ENCODE assay signal across 9 cellular contexts in genomic region chr6:149082320-149082719, GRCh38.
A peak's percentile ranks its signal among the peaks of the same experiment; 100 is the strongest.
DNase-seq lines count a peak whose midpoint lies in the region; ATAC-seq and TF ChIP-seq lines count a peak whose summit lies in the region.
"Had no signal": no experiment of that assay in that cellular context is flagged by ENCODE, and none has a peak within 500 bp of the region (broad histone marks: within the 10 kb centered on the region; RNA-seq: fewer than 3 reads in every experiment).

No MANE protein-coding gene starts in this region.

- H3K4me3 ChIP-seq in CD4-positive, alpha-beta memory T cell (ENCODE audit: low read length in 2 of 2) = no peak overlapping the region
- H3K4me3 ChIP-seq in Karpas-422 (ENCODE audit: low read length) (no peak overlapping the region), Peyer's patch (no peak overlapping the region), fibroblast of mammary gland (ENCODE audit: control insufficient read depth, low read depth, low read length) (no peak overlapping the region)

- H3K9me2 ChIP-seq in Karpas-422 (replicated peaks; ENCODE audit: insufficient read depth, low read length) = no peaks in the 10 kb centered on the region

- no peaks in the 10 kb centered on the region for H3K36me3 ChIP-seq in CD4-positive, alpha-beta memory T cell (ENCODE audit: insufficient read depth, low read length)
- H3K36me3 ChIP-seq in Karpas-422 (ENCODE audit: insufficient read depth, low read length) (no peaks in the 10 kb centered on the region), Peyer's patch (no peaks in the 10 kb centered on the region)

- DNase-seq in CD4-positive, alpha-beta memory T cell = peak; percentile 76 to 86 (median 77)
- DNase-seq in Karpas-422 (peak; percentile 85), Peyer's patch (peak; percentile 65 to 95 (median 87)), fibroblast of mammary gland (ENCODE audit: low read depth) (peak; percentile 80), neural crest cell (ENCODE audit: low read depth, low spot score) (peak; percentile 80), superior temporal gyrus (ENCODE audit: extremely low spot score) (peak; percentile 86)
- peak; percentile 89 to 90 for DNase-seq in activated T-cell treated with anti-CD3 and anti-CD28 coated beads, Interleukin-2, amount 50 U/mL, for 48 hours

- no peak overlapping the region for H3K27ac ChIP-seq in CD4-positive, alpha-beta memory T cell (ENCODE audit: low read depth, low read length)
- H3K27ac ChIP-seq in Karpas-422 (ENCODE audit: low read length) (no peak overlapping the region), Peyer's patch (no peak overlapping the region)

- intact Hi-C loops in CD4-positive, alpha-beta memory T cell (cut with micrococcal nuclease) = loop anchor here (1.0 to 5.0 kb wide), 8 partner anchors 53 to 435 kb away; partner anchors contain the start of gene UST

- H4K20me1 ChIP-seq in Karpas-422 (ENCODE audit: insufficient read depth, low read depth, low read length) = no peaks in the 10 kb centered on the region

- no peaks in the 10 kb centered on the region for H3K27me3 ChIP-seq in CD4-positive, alpha-beta memory T cell (ENCODE audit: insufficient read depth, low read length)
- H3K27me3 ChIP-seq in Karpas-422 (ENCODE audit: low read length) (no peaks in the 10 kb centered on the region), Peyer's patch (no peaks in the 10 kb centered on the region)

- H2AFZ ChIP-seq in Karpas-422 (ENCODE audit: low read length) = no peak overlapping the region

- POLR2A ChIA-PET in CD4-positive, alpha-beta memory T cell (lab: Charles Lee; ENCODE audit: partially characterized antibody) = interaction anchor here (0.6 to 1.2 kb wide), 10 partner anchors 26 to 669 kb away, joined by 3 to 13 read pairs (median 3); no protein-coding TSS in a partner anchor

- CTCF ChIA-PET in CD4-positive, alpha-beta memory T cell (lab: Charles Lee; ENCODE audit: partially characterized antibody) = interaction anchor here (0.5 to 2.0 kb wide), 35 partner anchors 9 to 434 kb away, joined by 3 to 74 read pairs (median 3); no protein-coding TSS in a partner anchor

- no peaks in the 10 kb centered on the region for H3K79me2 ChIP-seq in Karpas-422 (ENCODE audit: low read length)

- H3K4me2 ChIP-seq in Karpas-422 (ENCODE audit: low read depth, low read length, poor library complexity, severe bottlenecking) = no peak overlapping the region

- TF ChIP-seq CTCF in Peyer's patch (IDR thresholded peaks at IDR 0.05) = peak; percentile 52 to 81 (median 81)
- TF ChIP-seq CTCF in fibroblast of mammary gland (conservative IDR thresholded peaks at IDR 0.05; ENCODE audit: control insufficient read depth, insufficient read depth, low read depth, low read length) = peak; percentile 83
- peak; percentile 92 for TF ChIP-seq CTCF in neural crest cell (conservative IDR thresholded peaks at IDR 0.05)

- peaks cover 5 to 6% of the 10 kb centered on the region in 2 donors for H3K36me3 Mint-ChIP-seq in CD4-positive, alpha-beta memory T cell
- no peaks in the 10 kb centered on the region for H3K36me3 Mint-ChIP-seq in neural crest cell (ENCODE audit: low read depth)

- peak; percentile 73 for ATAC-seq in GM21367 (IDR thresholded peaks at IDR 0.05; ENCODE audit: unreplicated experiment)

- no peak overlapping the region for H3K9ac ChIP-seq in Karpas-422 (ENCODE audit: low read length)

- TF ChIP-seq POLR2A in Peyer's patch (IDR thresholded peaks at IDR 0.05) = no peak

- no peaks in the 10 kb centered on the region for H3K9me3 Mint-ChIP-seq in CD4-positive, alpha-beta memory T cell
- H3K9me3 Mint-ChIP-seq in neural crest cell = no peaks in the 10 kb centered on the region
- H3K9me3 Mint-ChIP-seq: IgD-negative memory B cell had no signal

- peaks cover 40% of the 10 kb centered on the region for H3K4me1 ChIP-seq in CD4-positive, alpha-beta memory T cell (ENCODE audit: insufficient read depth, low read length)
- H3K4me1 ChIP-seq in Karpas-422 (ENCODE audit: low read length) (0 out of 2 replicates have a peak, but pooled peaks cover 2% of the 10 kb centered on the region), Peyer's patch (peaks cover 0 to 11% (median 0%) of the 10 kb centered on the region in 4 donors)

- H3K4me1 Mint-ChIP-seq in CD4-positive, alpha-beta memory T cell = peaks cover 31 to 50% (median 37%) of the 10 kb centered on the region in 4 donors
- no peaks in the 10 kb centered on the region for H3K4me1 Mint-ChIP-seq in neural crest cell

- H3K4me3 Mint-ChIP-seq in CD4-positive, alpha-beta memory T cell = peak overlapping the region in 4 of 8 donors; percentile 0 to 46 (median 25)
- no peak overlapping the region for H3K4me3 Mint-ChIP-seq in neural crest cell
- H3K4me3 Mint-ChIP-seq: IgD-negative memory B cell had no signal

- peak overlapping the region in 5 of 7 donors; percentile 12 to 85 (median 65) for H3K27ac Mint-ChIP-seq in CD4-positive, alpha-beta memory T cell
- no peak overlapping the region for H3K27ac Mint-ChIP-seq in neural crest cell (ENCODE audit: unreplicated experiment)

- H3K27me3 Mint-ChIP-seq in CD4-positive, alpha-beta memory T cell = no peaks in the 10 kb centered on the region
- no peaks in the 10 kb centered on the region for H3K27me3 Mint-ChIP-seq in neural crest cell (ENCODE audit: low read depth)
- H3K27me3 Mint-ChIP-seq: IgD-negative memory B cell had no signal

- no peaks in the 10 kb centered on the region for H3K9me3 ChIP-seq in CD4-positive, alpha-beta memory T cell (ENCODE audit: control insufficient read depth in 1 of 2, low read length in 2 of 2)
- no peaks in the 10 kb centered on the region for H3K9me3 ChIP-seq in Karpas-422 (ENCODE audit: low read length)
- no peaks in the 10 kb centered on the region for H3K9me3 ChIP-seq in Peyer's patch
